ENCODE assay signal across 1 cellular context in the genomic region with DNA sequence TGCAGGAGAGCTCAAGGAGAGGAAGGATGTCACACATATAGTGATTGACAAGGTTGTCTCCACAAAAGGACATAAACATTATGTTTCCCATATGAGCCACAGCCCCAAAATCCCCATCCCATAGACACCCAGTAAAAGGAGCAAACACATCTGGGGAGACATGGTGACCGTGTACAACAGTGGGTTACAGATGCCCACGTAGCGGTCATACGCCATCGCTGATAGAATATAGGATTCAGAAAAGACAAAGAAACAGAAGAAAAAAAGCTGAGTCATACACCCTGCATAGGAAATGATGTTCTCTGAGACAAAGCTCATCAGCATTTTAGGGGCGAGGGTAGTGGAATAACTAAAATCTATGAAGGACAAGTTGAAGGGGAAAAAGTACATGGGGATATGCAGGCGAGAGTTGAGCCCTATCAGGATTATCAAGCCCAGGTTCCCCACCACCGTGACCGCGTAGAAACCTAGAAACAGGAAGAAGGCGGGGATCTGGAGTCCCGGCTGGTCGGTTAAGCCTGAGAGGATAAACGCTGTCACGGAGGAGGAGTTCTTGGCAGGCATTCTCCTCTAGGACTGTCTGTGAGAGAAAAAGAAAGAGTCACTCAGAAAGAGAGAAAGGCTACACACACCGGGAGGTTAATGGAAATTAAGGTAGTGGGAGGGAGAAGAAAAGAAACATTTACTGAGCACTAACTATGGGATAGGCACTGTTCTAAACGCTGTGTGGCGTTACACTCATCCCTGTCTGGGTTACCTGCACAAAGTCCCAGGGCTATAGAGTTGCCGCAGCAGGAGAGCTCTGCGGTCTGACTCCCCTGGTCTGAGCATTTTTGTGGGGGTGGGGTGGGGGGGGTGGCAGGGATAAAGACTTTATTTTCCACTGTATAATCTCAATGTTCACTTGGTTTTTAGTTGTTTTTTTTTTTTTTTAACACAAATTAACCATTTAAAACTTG.
A peak's percentile ranks its signal among the peaks of the same experiment; 100 is the strongest.
TF ChIP-seq lines count a peak whose summit lies in the region.

No MANE protein-coding gene starts in this region.

TF ChIP-seq in IMR-90, 13 proteins besides CTCF, POLR2A, EP300 and RAD21 (continued from another document):
- TF ChIP-seq, protein P1, sequence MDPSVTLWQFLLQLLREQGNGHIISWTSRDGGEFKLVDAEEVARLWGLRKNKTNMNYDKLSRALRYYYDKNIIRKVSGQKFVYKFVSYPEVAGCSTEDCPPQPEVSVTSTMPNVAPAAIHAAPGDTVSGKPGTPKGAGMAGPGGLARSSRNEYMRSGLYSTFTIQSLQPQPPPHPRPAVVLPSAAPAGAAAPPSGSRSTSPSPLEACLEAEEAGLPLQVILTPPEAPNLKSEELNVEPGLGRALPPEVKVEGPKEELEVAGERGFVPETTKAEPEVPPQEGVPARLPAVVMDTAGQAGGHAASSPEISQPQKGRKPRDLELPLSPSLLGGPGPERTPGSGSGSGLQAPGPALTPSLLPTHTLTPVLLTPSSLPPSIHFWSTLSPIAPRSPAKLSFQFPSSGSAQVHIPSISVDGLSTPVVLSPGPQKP (IDR thresholded peaks at IDR 0.05; ENCODE audit: borderline replicate concordance, low read depth, low read length) = no peak
- TF ChIP-seq MAFK (IDR thresholded peaks at IDR 0.05; ENCODE audit: low read depth, low read length) = peak; percentile 45
